ENCODE assay signal across 8 cellular contexts in the genomic region with DNA sequence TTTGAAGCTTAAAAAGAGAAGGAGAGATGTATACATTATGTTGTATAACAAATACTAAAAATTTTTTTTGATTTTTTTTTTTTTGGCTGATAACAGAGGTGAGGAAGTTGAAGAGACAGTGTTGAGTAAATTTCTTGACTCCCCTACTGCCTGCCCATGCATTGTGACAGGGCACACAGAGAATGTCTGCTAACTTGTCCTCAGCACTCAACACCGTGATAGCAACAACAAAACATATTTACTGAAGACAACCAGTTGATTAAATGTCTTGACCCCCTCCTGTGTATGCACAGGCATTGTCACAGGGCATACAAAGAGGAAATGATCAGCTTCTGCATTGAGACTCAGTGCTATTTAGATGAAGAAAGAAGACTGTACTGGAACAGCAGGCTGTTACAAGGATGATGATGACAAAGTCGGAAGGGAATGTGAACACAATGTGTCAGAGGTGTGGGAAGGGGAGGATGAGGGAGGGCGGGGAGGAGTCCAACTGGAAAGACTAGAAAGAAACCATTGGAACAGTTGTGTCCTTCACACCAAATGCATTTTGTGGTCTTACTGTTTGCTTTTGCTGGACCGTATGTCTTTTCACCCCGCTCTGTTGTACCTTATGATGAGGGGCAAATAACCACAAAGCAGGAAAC.
A peak's percentile ranks its signal among the peaks of the same experiment; 100 is the strongest.
DNase-seq lines count a peak whose midpoint lies in the region; ATAC-seq and TF ChIP-seq lines count a peak whose summit lies in the region.

No MANE protein-coding gene starts in this region.

- TF ChIP-seq CTCF in AG04450 (IDR thresholded peaks at IDR 0.05; ENCODE audit: low read depth, low read length) = no peak
- TF ChIP-seq CTCF in astrocyte of the spinal cord (IDR thresholded peaks at IDR 0.05; ENCODE audit: low read depth, low read length) = no peak
- no peak for TF ChIP-seq CTCF in esophagus muscularis mucosa (IDR thresholded peaks at IDR 0.05)

- H3K4me3 ChIP-seq in AG04450 (ENCODE audit: low read depth, low read length) = no peak overlapping the region
- no peak overlapping the region for H3K4me3 ChIP-seq in astrocyte of the spinal cord (ENCODE audit: low read depth, low read length)
- no peak overlapping the region for H3K4me3 ChIP-seq in esophagus muscularis mucosa

- DNase-seq in AG04450 (ENCODE audit: low read depth, low spot score) (peak; percentile 47), HT1080 (ENCODE audit: low read depth) (peak; percentile 97), astrocyte of the spinal cord (ENCODE audit: low read depth, low spot score) (peak; percentile 96), iris pigment epithelial cell (ENCODE audit: low read depth) (peak; percentile 96), esophagus muscularis mucosa (ENCODE audit: extremely low spot score) (no peak), NCI-H2029 (lab: John Stamatoyannopoulos, UW) (no peak)

- peaks cover 3 to 25% (median 12%) of the 10 kb centered on the region in 4 donors for H3K4me1 ChIP-seq in esophagus muscularis mucosa

- no peaks in the 10 kb centered on the region for H3K27me3 ChIP-seq in AG04450 (ENCODE audit: control insufficient read depth, insufficient read depth, low read length)
- H3K27me3 ChIP-seq in esophagus muscularis mucosa = no peaks in the 10 kb centered on the region

- POLR2A ChIA-PET in AG04450 (lab: Yijun Ruan, JAX) = interaction anchor here (0.7 kb wide), 1 partner anchor 550 kb away, joined by 3 read pairs; no protein-coding TSS in a partner anchor

- CTCF ChIA-PET in AG04450 (lab: Charles Lee) = no interaction called here

- no peaks in the 10 kb centered on the region for H3K9me3 ChIP-seq in AG04450 (ENCODE audit: control insufficient read depth, insufficient read depth, low read length)
- peaks cover 0 to 3% (median 2%) of the 10 kb centered on the region in 4 donors for H3K9me3 ChIP-seq in esophagus muscularis mucosa

- peaks cover 0 to 8% (median 0%) of the 10 kb centered on the region in 4 donors for H3K36me3 ChIP-seq in esophagus muscularis mucosa

- H3K27ac ChIP-seq in AG04450 (ENCODE audit: low read depth, low read length) (peak overlapping the region; percentile 32), esophagus muscularis mucosa (replicated peaks in 1 of 4) (no peak overlapping the region)

- no peak for TF ChIP-seq POLR2A in esophagus muscularis mucosa (IDR thresholded peaks at IDR 0.05; ENCODE audit: low read depth)

- ATAC-seq in GM21717 (IDR thresholded peaks at IDR 0.05; ENCODE audit: unreplicated experiment) = no peak
- no peak for ATAC-seq in HG03342 (IDR thresholded peaks at IDR 0.05; ENCODE audit: unreplicated experiment)

- no peak for TF ChIP-seq EP300 in esophagus muscularis mucosa (IDR thresholded peaks at IDR 0.05)

- WGBS in esophagus muscularis mucosa = 81% methylated on average over 5 of the region's 5 CpGs

- in situ Hi-C loops in astrocyte of the spinal cord (cut with HindIII; ENCODE audit: low sequenced_read_pairs) = no loop called here

- intact Hi-C loops in esophagus muscularis mucosa (cut with DNase I) = no loop called here

Comparison
In these comparisons a context has a peak if more than half of its experiments do, and no peak if none do; other contexts are left out.
1. DNase-seq: peak in AG04450 (single experiment), HT1080 (single experiment), astrocyte of the spinal cord (single experiment) and iris pigment epithelial cell (single experiment); none in esophagus muscularis mucosa (single experiment) and NCI-H2029 (single experiment).